ENCODE assay signal across 24 cellular contexts in the genomic region with DNA sequence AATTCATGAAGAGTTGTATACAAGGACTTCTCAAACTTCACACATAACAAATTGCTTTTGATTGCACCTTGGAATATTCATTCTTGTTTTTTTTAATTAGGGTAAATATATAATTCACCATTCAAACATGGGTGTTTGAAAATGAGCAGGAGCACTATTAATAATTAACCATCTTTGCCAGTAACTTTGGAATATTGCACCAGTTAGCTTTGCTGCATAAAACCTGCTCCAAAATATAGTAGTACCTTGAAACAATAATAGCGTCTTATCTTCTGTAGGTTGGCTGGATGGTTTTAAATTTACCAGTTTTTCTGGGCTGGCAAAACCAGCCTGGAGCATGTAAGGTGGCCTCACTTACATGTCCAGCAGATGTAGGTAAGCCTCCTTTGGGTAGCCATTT.
DNase-seq lines count a peak whose midpoint lies in the region; ATAC-seq and TF ChIP-seq lines count a peak whose summit lies in the region.
"Had no signal": no experiment of that assay in that cellular context is flagged by ENCODE, and none has a peak within 500 bp of the region (broad histone marks: within the 10 kb centered on the region; RNA-seq: fewer than 3 reads in every experiment).

No MANE protein-coding gene starts in this region.

- no peak for TF ChIP-seq CTCF in C4-2B (conservative IDR thresholded peaks at IDR 0.05)
- no peak for TF ChIP-seq CTCF in hepatocyte (IDR thresholded peaks at IDR 0.05; ENCODE audit: poor library complexity)
- TF ChIP-seq CTCF in nephron (IDR thresholded peaks at IDR 0.05; ENCODE audit: unreplicated experiment in 3 of 3) = no peak

- no peak for ATAC-seq in GM21360 (IDR thresholded peaks at IDR 0.05; ENCODE audit: unreplicated experiment)
- ATAC-seq: A549; CD8-positive, alpha-beta T cell; K562 had no signal

- H3K27ac Mint-ChIP-seq in nephron = peak overlapping the region; percentile 64 to 89 (median 79)
- H3K27ac Mint-ChIP-seq: CD8-positive, alpha-beta T cell; H9 had no signal

- no peaks in the 10 kb centered on the region for H3K9me3 Mint-ChIP-seq in nephron
- H3K9me3 Mint-ChIP-seq: H9 had no signal

- H3K4me3 Mint-ChIP-seq in nephron = no peak overlapping the region
- H3K4me3 Mint-ChIP-seq: CD8-positive, alpha-beta T cell; H9 had no signal

- H3K27me3 ChIP-seq in hepatocyte = no peaks in the 10 kb centered on the region

- H3K4me3 ChIP-seq in hepatocyte = no peak overlapping the region
- H3K4me3 ChIP-seq: A549, K562 had no signal

- peak overlapping the region; percentile 23 for H3K4me2 ChIP-seq in hepatocyte
- H3K4me2 ChIP-seq: A549, SK-N-SH had no signal

- H3K27ac ChIP-seq in C4-2B (peak overlapping the region; percentile 47; the same call in 1 of the 2 replicates), hepatocyte (peak overlapping the region; percentile 41)
- H3K27ac ChIP-seq: A549 had no signal

- H3K27me3 Mint-ChIP-seq in nephron (ENCODE audit: low read depth) = no peaks in the 10 kb centered on the region

- H3K9me3 ChIP-seq in hepatocyte (ENCODE audit: low read depth) = no peaks in the 10 kb centered on the region
- H3K9me3 ChIP-seq: A549, Caco-2, SK-N-SH had no signal

- no peaks in the 10 kb centered on the region for H4K20me1 ChIP-seq in hepatocyte (ENCODE audit: insufficient read depth, poor library complexity, severe bottlenecking)

- DNase-seq in hepatocyte (ENCODE audit: low spot score) (no peak), renal cortical epithelial cell (ENCODE audit: low read depth) (peak; percentile 31), mesenteric fat pad (ENCODE audit: low spot score) (no peak), foreskin melanocyte (no peak), NAMALWA (ENCODE audit: low spot score) (no peak)
- DNase-seq: C1 segment of cervical spinal cord; Caco-2; CD8-positive, alpha-beta T cell; DMS79 treated with DMSO at 0.1 percent for 48 hours; GF-D8; H9; MV-4-11; NCI-H146; NCI-H1930; NCI-H446 treated with DMSO at 0.1 percent for 48 hours; NCI-H526; NCI-H82; NK-92 treated with Interleukin-12 subunit alpha and Interleukin-12 subunit beta, amount 100 ng/mL, for 24 hours; SK-N-SH had no signal

- WGBS in hepatocyte (ENCODE audit: low lambda C conversion rate, missing lambda C conversion rate) = 73% methylated on average over 1 of the region's 1 CpG

- H3K36me3 Mint-ChIP-seq in nephron (ENCODE audit: low read depth) = no peaks in the 10 kb centered on the region
- H3K36me3 Mint-ChIP-seq: CD8-positive, alpha-beta T cell had no signal

- no peaks in the 10 kb centered on the region for H3K9me2 ChIP-seq in hepatocyte (replicated peaks; ENCODE audit: insufficient read depth)

- no peak overlapping the region for H2AFZ ChIP-seq in hepatocyte

- H3K79me2 ChIP-seq in hepatocyte = no peaks in the 10 kb centered on the region

- H3K4me1 ChIP-seq in hepatocyte (ENCODE audit: insufficient read depth) = peaks cover 23% of the 10 kb centered on the region
- H3K4me1 ChIP-seq: A549, Caco-2 had no signal

- peaks cover 30% of the 10 kb centered on the region for H3K4me1 Mint-ChIP-seq in nephron

- H3K36me3 ChIP-seq in hepatocyte (replicated peaks; ENCODE audit: insufficient read depth, low read depth) = no peaks in the 10 kb centered on the region
